In the genomic region with DNA sequence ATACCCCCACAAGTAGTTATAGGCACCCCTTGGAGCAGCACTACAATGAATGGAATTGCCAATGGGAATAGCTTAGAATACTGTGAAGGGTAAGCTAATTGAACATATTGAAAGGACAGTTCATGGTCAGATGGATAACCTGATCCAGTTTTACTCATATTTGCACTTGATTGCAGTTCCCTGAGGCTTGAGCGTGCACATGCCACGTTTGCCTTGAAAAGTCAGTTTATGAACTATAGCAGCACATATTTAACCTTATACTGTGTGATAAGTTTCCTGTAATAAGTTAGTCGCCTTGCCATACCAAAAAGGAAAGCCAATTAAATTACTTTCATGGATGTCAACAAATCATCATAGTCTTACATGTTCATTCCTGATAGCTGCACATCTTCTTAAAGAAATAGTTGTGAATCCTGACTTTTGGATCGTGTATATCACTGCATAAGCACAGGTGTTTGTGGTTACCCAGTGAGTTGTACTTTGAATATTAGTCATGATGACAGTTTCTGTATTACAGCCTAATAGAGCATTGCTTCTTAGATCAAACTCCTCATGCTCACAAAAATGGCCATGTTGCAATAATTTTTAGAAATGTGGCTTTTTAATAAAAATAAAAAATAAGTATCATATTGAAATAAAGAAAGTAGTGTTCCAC, we compare ENCODE assay signal across 15 cellular contexts. TPM values are rescaled to one million over a fixed set of nuclear protein-coding genes. Genes with fewer than 3 reads are reported as not detected.
DNase-seq lines count a peak whose midpoint lies in the region; ATAC-seq and TF ChIP-seq lines count a peak whose summit lies in the region.
"Had no signal": no experiment of that assay in that cellular context is flagged by ENCODE, and none has a peak within 500 bp of the region (broad histone marks: within the 10 kb centered on the region; RNA-seq: fewer than 3 reads in every experiment).

No MANE protein-coding gene starts in this region.

- no peaks in the 10 kb centered on the region for H3K36me3 Mint-ChIP-seq in natural killer cell

- DNase-seq in aorta (no peak), natural killer cell (no peak), SW480 (ENCODE audit: low spot score) (no peak), NCI-H2227 (lab: John Stamatoyannopoulos, UW; ENCODE audit: unreplicated experiment) (no peak)
- DNase-seq: activated CD4-positive, alpha-beta T cell treated with anti-CD3 and anti-CD28 coated beads, Interleukin-2, amount 50 U/mL, for 48 hours; adrenal gland; effector memory CD8-positive, alpha-beta T cell; GOT3; hippocampal formation; midbrain had no signal

- H3K4me1 Mint-ChIP-seq in natural killer cell, result no peaks in the 10 kb centered on the region

- H3K4me1 ChIP-seq in aorta (ENCODE audit: control insufficient read depth in 1 of 2, insufficient read depth in 2 of 2, low read length in 2 of 2), result peaks cover 0 to 1% of the 10 kb centered on the region in 2 donors
- H3K4me1 ChIP-seq: adrenal gland had no signal

- no peak overlapping the region for H3K27ac ChIP-seq in aorta (ENCODE audit: low read depth in 1 of 2, low read length in 2 of 2)
- H3K27ac ChIP-seq: adrenal gland had no signal

- no peak overlapping the region for H3K27ac Mint-ChIP-seq in natural killer cell
- H3K27ac Mint-ChIP-seq: effector memory CD8-positive, alpha-beta T cell had no signal

- H3K27me3 Mint-ChIP-seq in natural killer cell (ENCODE audit: low read depth in 2 of 2), result peaks cover 6% of the 10 kb centered on the region in 2 donors

- H3K9me3 Mint-ChIP-seq in natural killer cell, result no peaks in the 10 kb centered on the region
- H3K9me3 Mint-ChIP-seq: effector memory CD8-positive, alpha-beta T cell had no signal

- no peaks in the 10 kb centered on the region for H3K27me3 ChIP-seq in aorta (ENCODE audit: control insufficient read depth in 1 of 2, insufficient read depth in 2 of 2, low read length in 1 of 2)

- no peaks in the 10 kb centered on the region for H3K36me3 ChIP-seq in aorta (ENCODE audit: control insufficient read depth in 1 of 2, insufficient read depth in 2 of 2, low read length in 1 of 2)
- H3K36me3 ChIP-seq: adrenal gland had no signal

- ATAC-seq in GM18519 (IDR thresholded peaks at IDR 0.05; ENCODE audit: low FRiP score, unreplicated experiment) (peak; percentile 93), GM19455 (IDR thresholded peaks at IDR 0.05; ENCODE audit: unreplicated experiment) (peak; percentile 95), HG02884 (IDR thresholded peaks at IDR 0.05; ENCODE audit: unreplicated experiment) (peak; percentile 95), HG03565 (IDR thresholded peaks at IDR 0.05; ENCODE audit: unreplicated experiment) (peak; percentile 92), aorta (ENCODE audit: low FRiP score) (no peak), natural killer cell (no peak)
- ATAC-seq: effector memory CD8-positive, alpha-beta T cell had no signal

- no peak for TF ChIP-seq CTCF in natural killer cell (IDR thresholded peaks at IDR 0.05)

- no peak overlapping the region for H3K4me3 Mint-ChIP-seq in natural killer cell
- H3K4me3 Mint-ChIP-seq: effector memory CD8-positive, alpha-beta T cell had no signal

- peaks cover 2% of the 10 kb centered on the region for H3K9me3 ChIP-seq in aorta (ENCODE audit: control insufficient read depth, low read length)
- H3K9me3 ChIP-seq: adrenal gland had no signal

- intact Hi-C loops in aorta (cut with DNase I), result no loop called here
- intact Hi-C loops in natural killer cell (cut with micrococcal nuclease), result no loop called here

- no peak overlapping the region for H3K4me3 ChIP-seq in aorta (ENCODE audit: low read length in 2 of 2)
- H3K4me3 ChIP-seq: adrenal gland had no signal

- 75% methylated on average over 4 of the region's 4 CpGs for WGBS in aorta, 2 donors

RNA-seq across cellular contexts. Expression of gene DNTT, which starts 21.6 kb away (rescaled TPM):
- total RNA-seq in aorta, result not detected
- not detected for polyA plus RNA-seq in aorta
- total RNA-seq in natural killer cell, result not detected
- total RNA-seq: adrenal gland, renal cortical epithelial cell had no signal
- polyA plus RNA-seq: adrenal gland had no signal

RNA-seq across cellular contexts. Expression of gene OPALIN, which starts 33.0 kb away (rescaled TPM):
- total RNA-seq in aorta, result not detected
- not detected for polyA plus RNA-seq in aorta
- not detected for total RNA-seq in natural killer cell
- total RNA-seq: adrenal gland had no signal
- polyA plus RNA-seq: adrenal gland had no signal

RNA-seq across cellular contexts. Expression of gene BLNK, which starts 54.5 kb away (rescaled TPM):
- total RNA-seq in aorta, result 10 to 100 TPM in 1 of 2 donors, 1 to 10 TPM in 1; 4.1 to 20.2 TPM
- polyA plus RNA-seq in aorta, result 10 to 100 TPM in 1 of 2 donors, under 1 TPM in 1; 0.72 to 12.5 TPM
- total RNA-seq in natural killer cell, result 1 to 10 TPM in 2 of 3 donors, under 1 TPM in 1; 0.66 to 4.0 (median 1.5) TPM

Comparison
In these comparisons a context has a peak if more than half of its experiments do, and no peak if none do; other contexts are left out.
1. ATAC-seq: peak in GM18519 (single experiment), GM19455 (single experiment), HG02884 (single experiment) and HG03565 (single experiment); none in aorta (single experiment) and natural killer cell (0 of 3).